ENCODE assay signal across 9 cellular contexts in genomic region chr2:946073-947005, GRCh38.
DNase-seq lines count a peak whose midpoint lies in the region; ATAC-seq and TF ChIP-seq lines count a peak whose summit lies in the region.
"Had no signal": no experiment of that assay in that cellular context is flagged by ENCODE, and none has a peak within 500 bp of the region (broad histone marks: within the 10 kb centered on the region; RNA-seq: fewer than 3 reads in every experiment).

No MANE protein-coding gene starts in this region.

- no peak for DNase-seq in effector memory CD8-positive, alpha-beta T cell
- no peak for DNase-seq in activated CD4-positive, CD25-positive, alpha-beta regulatory T cell (lab: John Stamatoyannopoulos, UW)
- no peak for DNase-seq in GM10266 (ENCODE audit: extremely low spot score)
- DNase-seq in central memory CD4-positive, alpha-beta T cell = no peak
- no peak for DNase-seq in NK-92 (lab: John Stamatoyannopoulos, UW; ENCODE audit: unreplicated experiment)
- DNase-seq: stimulated activated naive CD4-positive, alpha-beta T cell treated with Interleukin-2 at 50 U/mL for 16 hours had no signal

- H3K9me3 Mint-ChIP-seq in effector memory CD8-positive, alpha-beta T cell = peaks cover 0 to 2% of the 10 kb centered on the region in 2 donors

- peak overlapping the region; percentile 30 to 61 for H3K4me3 Mint-ChIP-seq in effector memory CD8-positive, alpha-beta T cell

- H3K4me1 Mint-ChIP-seq in effector memory CD8-positive, alpha-beta T cell (ENCODE audit: low read depth in 2 of 2) = peaks cover 6 to 11% of the 10 kb centered on the region in 2 donors

- ATAC-seq in GM18517 (IDR thresholded peaks at IDR 0.05; ENCODE audit: unreplicated experiment) (peak; percentile 60), GM21526 (IDR thresholded peaks at IDR 0.05; ENCODE audit: low FRiP score, unreplicated experiment) (peak; percentile 63), HG03469 (IDR thresholded peaks at IDR 0.05; ENCODE audit: unreplicated experiment) (peak; percentile 49)
- no peak for ATAC-seq in effector memory CD8-positive, alpha-beta T cell (replicated peaks)

- H3K36me3 Mint-ChIP-seq in effector memory CD8-positive, alpha-beta T cell (ENCODE audit: insufficient read depth) = no peaks in the 10 kb centered on the region

- H3K27me3 Mint-ChIP-seq in effector memory CD8-positive, alpha-beta T cell = peaks cover 8 to 34% of the 10 kb centered on the region in 2 donors

- no peak overlapping the region for H3K27ac Mint-ChIP-seq in effector memory CD8-positive, alpha-beta T cell

- TF ChIP-seq CTCF in GM10266 (IDR thresholded peaks at IDR 0.05; ENCODE audit: control insufficient read depth, insufficient read depth, low read depth, missing control alignments) = no peak
